ENCODE assay signal across 8 cellular contexts in genomic region chr5:119267958-119268386, GRCh38.
DNase-seq lines count a peak whose midpoint lies in the region; ATAC-seq and TF ChIP-seq lines count a peak whose summit lies in the region.

No MANE protein-coding gene starts in this region.

- peaks cover 3% of the 10 kb centered on the region for H3K9me3 Mint-ChIP-seq in Caco-2 (ENCODE audit: unreplicated experiment)
- peaks cover 16% of the 10 kb centered on the region for H3K9me3 Mint-ChIP-seq in activated T-cell treated with anti-CD3 and anti-CD28 coated beads, Interleukin-2, amount 50 U/mL, for 24 hours

- no peaks in the 10 kb centered on the region for H4K20me1 ChIP-seq in OCI-LY3 (ENCODE audit: insufficient read depth, low read length)

- peaks cover 12% of the 10 kb centered on the region for H3K36me3 Mint-ChIP-seq in Caco-2 (ENCODE audit: insufficient read depth, unreplicated experiment)
- peaks cover 46% of the 10 kb centered on the region for H3K36me3 Mint-ChIP-seq in activated T-cell treated with anti-CD3 and anti-CD28 coated beads, Interleukin-2, amount 50 U/mL, for 24 hours (ENCODE audit: low read depth)

- TF ChIP-seq POLR2A in erythroblast (IDR thresholded peaks at IDR 0.05; ENCODE audit: low read length), result no peak

- peak overlapping the region; percentile 68 for H3K4me3 ChIP-seq in Caco-2 (ENCODE audit: low read depth, low read length)
- H3K4me3 ChIP-seq in HUES48 (ENCODE audit: low read depth, low read length), result peak overlapping the region; percentile 98
- peak overlapping the region; percentile 92 for H3K4me3 ChIP-seq in OCI-LY3 (ENCODE audit: low read length)

- H3K9ac ChIP-seq in HUES48 (ENCODE audit: low read depth, low read length) (peak overlapping the region; percentile 60), OCI-LY3 (ENCODE audit: low read length) (peak overlapping the region; percentile 85)

- peaks cover under 1% of the 10 kb centered on the region for H3K4me1 ChIP-seq in Caco-2
- peaks cover 6% of the 10 kb centered on the region; the same call in 1 of the 2 replicates for H3K4me1 ChIP-seq in HUES48 (ENCODE audit: control insufficient read depth, insufficient read depth, low read length)
- peaks cover 20% of the 10 kb centered on the region for H3K4me1 ChIP-seq in OCI-LY3 (ENCODE audit: low read length)

- ATAC-seq in GM21447 (IDR thresholded peaks at IDR 0.05; ENCODE audit: unreplicated experiment), result peak; percentile 76

- CTCF ChIA-PET in Caco-2 (lab: Charles Lee), result interaction anchor here (0.5 to 1.7 kb wide), 10 partner anchors 12 to 279 kb away, joined by 3 to 13 read pairs (median 4); partner anchors contain the start of gene DTWD2

- H3K27ac ChIP-seq in HUES48 (ENCODE audit: low read depth, low read length) (peak overlapping the region; percentile 75), OCI-LY3 (ENCODE audit: low read length) (peak overlapping the region; percentile 69)

- TSS peak; percentile 71 for BruUV-seq in Caco-2 (replicated peaks; lab: Mats Ljungman, UMichigan)

- H3K27me3 Mint-ChIP-seq in Caco-2 (ENCODE audit: insufficient read depth, unreplicated experiment), result no peaks in the 10 kb centered on the region
- no peaks in the 10 kb centered on the region for H3K27me3 Mint-ChIP-seq in activated T-cell treated with anti-CD3 and anti-CD28 coated beads, Interleukin-2, amount 50 U/mL, for 24 hours

- intact Hi-C loops in Caco-2 (cut with micrococcal nuclease; ENCODE audit: unreplicated experiment), result loop anchor here (1.0 kb wide), 4 partner anchors 35 to 197 kb away; partner anchors contain the start of gene DMXL1

- H3K4me3 Mint-ChIP-seq in Caco-2 (ENCODE audit: unreplicated experiment), result peak overlapping the region; percentile 87
- peak overlapping the region; percentile 91 for H3K4me3 Mint-ChIP-seq in activated T-cell treated with anti-CD3 and anti-CD28 coated beads, Interleukin-2, amount 50 U/mL, for 24 hours

- H3K9me3 ChIP-seq in Caco-2 (no peaks in the 10 kb centered on the region), HUES48 (ENCODE audit: control insufficient read depth, insufficient read depth, low read length) (no peaks in the 10 kb centered on the region), OCI-LY3 (ENCODE audit: insufficient read depth, low read length) (no peaks in the 10 kb centered on the region)

- DNase-seq in Caco-2 (peak; percentile 91 to 92), erythroblast (lab: John Stamatoyannopoulos, UW) (peak; percentile 93 to 95), mucosa of gallbladder (ENCODE audit: low spot score) (peak; percentile 90)
- DNase-seq in activated T-cell treated with anti-CD3 and anti-CD28 coated beads, Interleukin-2, amount 50 U/mL, for 24 hours, result peak; percentile 83
- DNase-seq in stimulated activated CD8-positive, alpha-beta memory T cell treated with anti-CD3 and anti-CD28 coated beads, Interleukin-7, amount 100 ng/mL, for 1 hour (ENCODE audit: low read depth in 2 of 2), result peak; percentile 38 to 52

- H3K36me3 ChIP-seq in Caco-2 (ENCODE audit: control insufficient read depth, insufficient read depth, low read length) (no peaks in the 10 kb centered on the region), HUES48 (ENCODE audit: control insufficient read depth, insufficient read depth, low read length) (no peaks in the 10 kb centered on the region), OCI-LY3 (replicated peaks; ENCODE audit: low read depth, low read length) (peaks cover 2% of the 10 kb centered on the region)

- H3K4me2 ChIP-seq in OCI-LY3 (ENCODE audit: low read length), result peak overlapping the region; percentile 71

- H3K27me3 ChIP-seq in Caco-2 (replicated peaks; ENCODE audit: control insufficient read depth, insufficient read depth, low read length), result no peaks in the 10 kb centered on the region
- peaks cover 15% of the 10 kb centered on the region for H3K27me3 ChIP-seq in HUES48 (ENCODE audit: control insufficient read depth, insufficient read depth, low read length)
- no peaks in the 10 kb centered on the region for H3K27me3 ChIP-seq in OCI-LY3 (ENCODE audit: low read depth, low read length)

- peaks cover 26% of the 10 kb centered on the region for H3K79me2 ChIP-seq in OCI-LY3 (ENCODE audit: low read length)

- peak overlapping the region; percentile 89; the same call in 1 of the 2 replicates for H2AFZ ChIP-seq in OCI-LY3 (ENCODE audit: low read depth, low read length)

- peaks cover 8% of the 10 kb centered on the region for H3K4me1 Mint-ChIP-seq in Caco-2 (ENCODE audit: low read depth, unreplicated experiment)
- peaks cover 62% of the 10 kb centered on the region for H3K4me1 Mint-ChIP-seq in activated T-cell treated with anti-CD3 and anti-CD28 coated beads, Interleukin-2, amount 50 U/mL, for 24 hours (ENCODE audit: low read depth)

- TF ChIP-seq CTCF in Caco-2 (IDR thresholded peaks at IDR 0.05; ENCODE audit: insufficient read depth in 1 of 2, low read depth in 1 of 2, low read length in 1 of 2, severe bottlenecking in 1 of 2, unreplicated experiment in 1 of 2) (peak in 1 of 2 experiments; percentile 51), OCI-LY3 (IDR thresholded peaks at IDR 0.05; ENCODE audit: low read depth, low read length) (peak; percentile 56)

- peak overlapping the region; percentile 74 for H3K27ac Mint-ChIP-seq in Caco-2 (ENCODE audit: unreplicated experiment)
- peak overlapping the region; percentile 95 for H3K27ac Mint-ChIP-seq in activated T-cell treated with anti-CD3 and anti-CD28 coated beads, Interleukin-2, amount 50 U/mL, for 24 hours

- POLR2A ChIA-PET in Caco-2 (lab: Charles Lee), result interaction anchor here (0.6 to 1.6 kb wide), 11 partner anchors 19 to 658 kb away, joined by 3 to 15 read pairs (median 4); partner anchors contain the start of gene DMXL1

Comparison
In these comparisons a context has a peak if more than half of its experiments do, and no peak if none do; other contexts are left out.
1. Peak in every context shown above with its lines: DNase-seq, ATAC-seq, H3K4me3 ChIP-seq and H3K27ac ChIP-seq.